8 cellular contexts compared by ENCODE assay signal in genomic region chr5:71586052-71586940, GRCh38. TPM values are rescaled to one million over a fixed set of nuclear protein-coding genes. Genes with fewer than 3 reads are reported as not detected.
DNase-seq lines count a peak whose midpoint lies in the region; ATAC-seq and TF ChIP-seq lines count a peak whose summit lies in the region.

No MANE protein-coding gene starts in this region.

- H2BK12ac ChIP-seq in neuronal stem cell (ENCODE audit: low read length) = no peak overlapping the region

- H3K27ac ChIP-seq in neuronal stem cell (replicated peaks; ENCODE audit: low read length) = peak overlapping the region; percentile 6

- peak overlapping the region; percentile 87 for H3K4me2 ChIP-seq in neuronal stem cell (ENCODE audit: insufficient read depth, low read length, poor library complexity, severe bottlenecking)

- in situ Hi-C loops in SK-MEL-5 (cut with HindIII; ENCODE audit: low pct_unique_long_range_greater_than_20kb, low sequenced_read_pairs) = no loop called here

- H2BK120ac ChIP-seq in neuronal stem cell (ENCODE audit: low read depth, low read length) = no peak overlapping the region

- H3K23ac ChIP-seq in neuronal stem cell (ENCODE audit: low read depth, low read length, poor library complexity) = no peak overlapping the region

- H3K4me1 ChIP-seq in ES-I3 (ENCODE audit: insufficient read depth, low read length) (no peaks in the 10 kb centered on the region), neuronal stem cell (ENCODE audit: control insufficient read depth in 2 of 2, insufficient read depth in 1 of 2, low read depth in 1 of 2, low read length in 2 of 2) (no peaks in the 10 kb centered on the region)

- no peak overlapping the region for H4K8ac ChIP-seq in neuronal stem cell (ENCODE audit: low read depth, low read length)

- no peak overlapping the region for H3K18ac ChIP-seq in neuronal stem cell (ENCODE audit: low read length)

- no peaks in the 10 kb centered on the region for H3K27me3 ChIP-seq in neuronal stem cell (ENCODE audit: control insufficient read depth in 3 of 3, insufficient read depth in 3 of 3, low read depth in 1 of 3, low read length in 3 of 3)

- H2AFZ ChIP-seq in neuronal stem cell (ENCODE audit: low read length) = peak overlapping the region; percentile 85

- no peak overlapping the region for H2BK5ac ChIP-seq in neuronal stem cell (ENCODE audit: low read length)

- no peak overlapping the region for H3K14ac ChIP-seq in neuronal stem cell (ENCODE audit: low read length)

- H3K4me3 Mint-ChIP-seq in endothelial cell (ENCODE audit: unreplicated experiment) = peak overlapping the region; percentile 95

- no peak overlapping the region for H2AK5ac ChIP-seq in neuronal stem cell (ENCODE audit: low read depth, low read length)

- H3K27me3 Mint-ChIP-seq in endothelial cell (ENCODE audit: unreplicated experiment) = peaks cover 1% of the 10 kb centered on the region

- H3K36me3 ChIP-seq in ES-I3 (ENCODE audit: insufficient read depth, low read length) = no peaks in the 10 kb centered on the region
- H3K36me3 ChIP-seq in neuronal stem cell (replicated peaks in 1 of 2; ENCODE audit: control insufficient read depth in 2 of 2, insufficient read depth in 2 of 2, low read length in 2 of 2) = no peaks in the 10 kb centered on the region

- ATAC-seq in HG02943 (IDR thresholded peaks at IDR 0.05; ENCODE audit: low read depth, unreplicated experiment) (peak; percentile 4), HG03095 (IDR thresholded peaks at IDR 0.05; ENCODE audit: unreplicated experiment) (no peak), GM21576 (IDR thresholded peaks at IDR 0.05; ENCODE audit: unreplicated experiment) (no peak)

- peaks cover 12% of the 10 kb centered on the region for H3K4me1 Mint-ChIP-seq in endothelial cell (ENCODE audit: unreplicated experiment)

- no peak overlapping the region for H3K4ac ChIP-seq in neuronal stem cell (ENCODE audit: low read length)

- peak overlapping the region; percentile 53; the same call in 1 of the 2 replicates for H3K9ac ChIP-seq in ES-I3 (ENCODE audit: low read depth, low read length)
- H3K9ac ChIP-seq in neuronal stem cell (ENCODE audit: low read depth, low read length, poor library complexity) = no peak overlapping the region

- peak overlapping the region; percentile 47 to 74 for H3K4me3 ChIP-seq in neuronal stem cell (ENCODE audit: low read length in 2 of 2)

- H4K91ac ChIP-seq in neuronal stem cell (ENCODE audit: low read depth, low read length, poor library complexity) = no peak overlapping the region

- peak overlapping the region; percentile 85 for H3K27ac Mint-ChIP-seq in endothelial cell (ENCODE audit: unreplicated experiment)

- DNase-seq in SK-MEL-5 (ENCODE audit: low read depth, low spot score) (peak; percentile 86), endothelial cell (ENCODE audit: low spot score) (no peak), neuronal stem cell (ENCODE audit: low spot score) (no peak), NCI-H524 treated with DMSO at 0.1 percent for 48 hours (lab: John Stamatoyannopoulos, UW) (no peak)

- no peak for TF ChIP-seq CTCF in endothelial cell (IDR thresholded peaks at IDR 0.05; ENCODE audit: unreplicated experiment)

- peaks cover 14% of the 10 kb centered on the region for H3K36me3 Mint-ChIP-seq in endothelial cell (ENCODE audit: low read depth, unreplicated experiment)

- no peaks in the 10 kb centered on the region for H3K79me1 ChIP-seq in neuronal stem cell (ENCODE audit: low read depth, low read length)

- no peaks in the 10 kb centered on the region for H3K9me3 Mint-ChIP-seq in endothelial cell (ENCODE audit: unreplicated experiment)

- H3K9me3 ChIP-seq in ES-I3 (ENCODE audit: control insufficient read depth, insufficient read depth, low read length) = no peaks in the 10 kb centered on the region
- no peaks in the 10 kb centered on the region for H3K9me3 ChIP-seq in neuronal stem cell (replicated peaks in 1 of 2; ENCODE audit: control insufficient read depth in 2 of 2, insufficient read depth in 1 of 2, low read depth in 1 of 2, low read length in 2 of 2)

- no peak overlapping the region for H2BK15ac ChIP-seq in neuronal stem cell (ENCODE audit: low read length)

- WGBS in neuronal stem cell (ENCODE audit: extremely low coverage in 2 of 2, insufficient read length in 2 of 2, insufficient replicate concordance in 1 of 2), 2 donors = no CpG with 5 or more reads among the region's 22 CpGs

RNA-seq across cellular contexts. Expression of gene MCCC2, which starts 0.8 kb away (rescaled TPM):
- total RNA-seq in SK-MEL-5 (2014; rRNA removed; shearing (Covaris generic)) = 53.2 and 56.4 TPM in 2 replicates
- polyA plus RNA-seq in SK-MEL-5 (2015; cell fraction: cytosol; rRNA removed) = 70.5 and 81.9 TPM in 2 replicates
- 55.4 and 74.2 TPM in 2 replicates for polyA plus RNA-seq in SK-MEL-5 (2015; cell fraction: nucleus; rRNA removed)
- 38.3 TPM for total RNA-seq in endothelial cell (ENCODE audit: unreplicated experiment)
- 31.4 TPM for polyA plus RNA-seq in neuronal stem cell (2013, experiment 1 of 2)
- polyA plus RNA-seq in neuronal stem cell (2013, experiment 2 of 2) = 31.0 TPM
